In the genomic region with DNA sequence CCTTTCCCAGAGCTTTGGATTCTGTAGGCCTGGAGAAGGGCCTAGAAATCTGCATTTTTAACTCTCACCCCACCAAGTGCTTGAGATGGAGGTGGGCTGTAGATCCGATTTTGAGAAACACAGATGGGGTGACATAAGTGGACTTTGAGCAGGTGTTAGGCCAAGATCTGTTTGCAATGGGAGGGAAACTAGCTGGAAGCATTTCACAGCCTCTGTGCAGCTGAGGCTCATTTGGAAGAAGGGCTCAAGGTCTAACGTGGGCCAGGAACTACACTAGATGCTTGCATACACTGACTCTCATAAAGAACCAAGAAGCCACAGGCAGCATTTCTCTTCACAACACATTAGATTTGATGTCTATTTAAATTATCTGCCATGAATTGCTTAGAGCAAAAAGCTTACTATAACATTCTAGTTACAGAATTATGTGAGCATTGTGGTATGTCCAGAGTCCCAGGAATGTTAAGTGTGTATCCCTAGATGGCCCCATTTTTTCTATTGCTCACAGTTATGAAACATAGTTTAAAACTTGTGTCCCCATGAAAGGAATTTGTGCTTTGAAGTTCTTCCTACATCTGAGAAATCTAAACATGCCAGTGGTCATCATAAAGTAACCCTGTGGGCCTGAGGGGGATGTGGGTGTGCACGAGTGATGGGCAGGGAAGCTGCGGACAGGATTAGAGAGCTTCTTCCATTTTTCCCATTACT, we compare ENCODE assay signal across 14 cellular contexts.
DNase-seq lines count a peak whose midpoint lies in the region; ATAC-seq and TF ChIP-seq lines count a peak whose summit lies in the region.
"Had no signal": no experiment of that assay in that cellular context is flagged by ENCODE, and none has a peak within 500 bp of the region (broad histone marks: within the 10 kb centered on the region; RNA-seq: fewer than 3 reads in every experiment).

No MANE protein-coding gene starts in this region.

- no peak overlapping the region for H3K9ac ChIP-seq in subcutaneous abdominal adipose tissue (ENCODE audit: low read length in 5 of 5)

- H3K36me3 ChIP-seq in subcutaneous abdominal adipose tissue (ENCODE audit: control insufficient read depth in 5 of 5, insufficient read depth in 5 of 5, low read length in 5 of 5): no peaks in the 10 kb centered on the region
- H3K36me3 ChIP-seq: BLaER1 treated with 17β-estradiol and CSF1 and Interleukin-3, amounts not matched to agents 10 nM and 100 nM; right atrium auricular region had no signal

- H3K4me3 ChIP-seq in subcutaneous abdominal adipose tissue (ENCODE audit: low read depth in 1 of 5, low read length in 5 of 5): peak overlapping the region in 1 of 5 donors; percentile 39
- H3K4me3 ChIP-seq: BLaER1 treated with 17β-estradiol and CSF1 and Interleukin-3, amounts not matched to agents 10 nM and 100 nM; GM12878; right atrium auricular region had no signal

- H3K9me3 Mint-ChIP-seq in activated T-cell treated with anti-CD3 and anti-CD28 coated beads, Interleukin-2, amount 50 U/mL, for 24 hours: peaks cover 5% of the 10 kb centered on the region
- peaks cover 13% of the 10 kb centered on the region for H3K9me3 Mint-ChIP-seq in activated T-helper 1 cell treated with anti-CD3 and anti-CD28 coated beads, Interleukin-12 subunit alpha, Interleukin-12 subunit beta, Interleukin-2, Interleukin-4 antibody, amounts not matched to agents 30 ng/mL and 10 ng/mL and 1 ng/mL, durations not matched to agents 14 hours and 24 hours and 36 hours

- no peak for DNase-seq in activated T-cell treated with anti-CD3 and anti-CD28 coated beads, Interleukin-2, amount 50 U/mL, for 24 hours
- DNase-seq in activated T-cell treated with anti-CD3 and anti-CD28 coated beads for 4 hours (no peak), kidney tubule cell (ENCODE audit: low spot score) (peak; percentile 17), COR-L47 (lab: John Stamatoyannopoulos, UW) (no peak), GM10266 (ENCODE audit: extremely low spot score) (no peak)
- DNase-seq in activated T-helper 1 cell treated with anti-CD3 and anti-CD28 coated beads, Interleukin-12 subunit alpha, Interleukin-12 subunit beta, Interleukin-2, Interleukin-4 antibody, amounts not matched to agents 30 ng/mL and 10 ng/mL and 1 ng/mL, durations not matched to agents 14 hours and 24 hours and 36 hours (ENCODE audit: low spot score): no peak
- DNase-seq: activated gamma-delta T cell treated with Interleukin-2 at 50 U/mL for 16 hours, NCI-H1436 had no signal

- H3K27me3 Mint-ChIP-seq in activated T-cell treated with anti-CD3 and anti-CD28 coated beads, Interleukin-2, amount 50 U/mL, for 24 hours: no peaks in the 10 kb centered on the region
- H3K27me3 Mint-ChIP-seq in activated T-helper 1 cell treated with anti-CD3 and anti-CD28 coated beads, Interleukin-12 subunit alpha, Interleukin-12 subunit beta, Interleukin-2, Interleukin-4 antibody, amounts not matched to agents 30 ng/mL and 10 ng/mL and 1 ng/mL, durations not matched to agents 14 hours and 24 hours and 36 hours (ENCODE audit: insufficient read depth): no peaks in the 10 kb centered on the region

- H3K4me3 Mint-ChIP-seq in activated T-cell treated with anti-CD3 and anti-CD28 coated beads, Interleukin-2, amount 50 U/mL, for 24 hours: no peak overlapping the region
- H3K4me3 Mint-ChIP-seq in activated T-helper 1 cell treated with anti-CD3 and anti-CD28 coated beads, Interleukin-12 subunit alpha, Interleukin-12 subunit beta, Interleukin-2, Interleukin-4 antibody, amounts not matched to agents 30 ng/mL and 10 ng/mL and 1 ng/mL, durations not matched to agents 14 hours and 24 hours and 36 hours: no peak overlapping the region

- H3K27ac ChIP-seq in subcutaneous abdominal adipose tissue (ENCODE audit: low read depth, low read length): peak overlapping the region; percentile 42
- H3K27ac ChIP-seq: HL-60 had no signal

- ATAC-seq in HG02642 (IDR thresholded peaks at IDR 0.05; ENCODE audit: poor library complexity, unreplicated experiment): no peak
- ATAC-seq: GM12878 had no signal

- no peaks in the 10 kb centered on the region for H3K27me3 ChIP-seq in subcutaneous abdominal adipose tissue (ENCODE audit: control insufficient read depth in 5 of 5, insufficient read depth in 4 of 5, low read length in 5 of 5)
- H3K27me3 ChIP-seq: BLaER1 treated with 17β-estradiol and CSF1 and Interleukin-3, amounts not matched to agents 10 nM and 100 nM; right atrium auricular region had no signal

- intact Hi-C loops in activated T-helper 1 cell treated with anti-CD3 and anti-CD28 coated beads, Interleukin-12 subunit alpha, Interleukin-12 subunit beta, Interleukin-2, Interleukin-4 antibody, amounts not matched to agents 30 ng/mL and 10 ng/mL and 1 ng/mL, durations not matched to agents 14 hours and 24 hours and 36 hours (cut with micrococcal nuclease): loop anchor here (2.0 kb wide), 1 partner anchor 109 kb away; no protein-coding TSS in a partner anchor

- peaks cover 2% of the 10 kb centered on the region for H3K36me3 Mint-ChIP-seq in activated T-cell treated with anti-CD3 and anti-CD28 coated beads, Interleukin-2, amount 50 U/mL, for 24 hours (ENCODE audit: low read depth)
- peaks cover 6% of the 10 kb centered on the region for H3K36me3 Mint-ChIP-seq in activated T-helper 1 cell treated with anti-CD3 and anti-CD28 coated beads, Interleukin-12 subunit alpha, Interleukin-12 subunit beta, Interleukin-2, Interleukin-4 antibody, amounts not matched to agents 30 ng/mL and 10 ng/mL and 1 ng/mL, durations not matched to agents 14 hours and 24 hours and 36 hours (ENCODE audit: low read depth)

- no peak for TF ChIP-seq CTCF in GM10266 (IDR thresholded peaks at IDR 0.05; ENCODE audit: control insufficient read depth, insufficient read depth, low read depth, missing control alignments)

- H3K27ac Mint-ChIP-seq in activated T-cell treated with anti-CD3 and anti-CD28 coated beads, Interleukin-2, amount 50 U/mL, for 24 hours: peak overlapping the region; percentile 71
- H3K27ac Mint-ChIP-seq in activated T-helper 1 cell treated with anti-CD3 and anti-CD28 coated beads, Interleukin-12 subunit alpha, Interleukin-12 subunit beta, Interleukin-2, Interleukin-4 antibody, amounts not matched to agents 30 ng/mL and 10 ng/mL and 1 ng/mL, durations not matched to agents 14 hours and 24 hours and 36 hours: peak overlapping the region; percentile 6

- H3K4me1 Mint-ChIP-seq in activated T-cell treated with anti-CD3 and anti-CD28 coated beads, Interleukin-2, amount 50 U/mL, for 24 hours (ENCODE audit: low read depth): peaks cover 60% of the 10 kb centered on the region
- peaks cover 63% of the 10 kb centered on the region for H3K4me1 Mint-ChIP-seq in activated T-helper 1 cell treated with anti-CD3 and anti-CD28 coated beads, Interleukin-12 subunit alpha, Interleukin-12 subunit beta, Interleukin-2, Interleukin-4 antibody, amounts not matched to agents 30 ng/mL and 10 ng/mL and 1 ng/mL, durations not matched to agents 14 hours and 24 hours and 36 hours (ENCODE audit: low read depth)

- H3K9me3 ChIP-seq in subcutaneous abdominal adipose tissue (ENCODE audit: control insufficient read depth in 5 of 5, low read length in 5 of 5): no peaks in the 10 kb centered on the region
- H3K9me3 ChIP-seq: right atrium auricular region had no signal

- peaks cover 7 to 54% (median 47%) of the 10 kb centered on the region in 5 donors for H3K4me1 ChIP-seq in subcutaneous abdominal adipose tissue (ENCODE audit: control insufficient read depth in 5 of 5, insufficient read depth in 5 of 5, low read length in 5 of 5)
